In genomic region chr6:30062471-30063178, GRCh38 we compare ENCODE assay signal across 10 cellular contexts. TPM values are rescaled to one million over a fixed set of nuclear protein-coding genes. Genes with fewer than 3 reads are reported as not detected.
A peak's percentile ranks its signal among the peaks of the same experiment; 100 is the strongest.
DNase-seq lines count a peak whose midpoint lies in the region; ATAC-seq, FAIRE-seq and TF ChIP-seq lines count a peak whose summit lies in the region.
"Had no signal": no experiment of that assay in that cellular context is flagged by ENCODE, and none has a peak within 500 bp of the region (broad histone marks: within the 10 kb centered on the region; RNA-seq: fewer than 3 reads in every experiment).

No MANE protein-coding gene starts in this region.

- TF ChIP-seq CTCF in HepG2 (CRISPR knock-in tag; IDR thresholded peaks at IDR 0.05) (no peak), right lobe of liver (IDR thresholded peaks at IDR 0.05) (no peak), keratinocyte (optimal IDR thresholded peaks at IDR 0.05 in 1 of 3, IDR thresholded peaks at IDR 0.05 in 1 of 3, conservative IDR thresholded peaks at IDR 0.05 in 1 of 3; ENCODE audit: extremely low read depth in 1 of 3, insufficient read depth in 2 of 3, low read length in 3 of 3) (no peak), upper lobe of right lung (IDR thresholded peaks at IDR 0.05) (no peak)
- TF ChIP-seq CTCF in activated CD8-positive, alpha-beta T cell treated with anti-CD3 and anti-CD28 coated beads for 36 hours (IDR thresholded peaks at IDR 0.05), result no peak

- H2AFZ ChIP-seq in HepG2 (ENCODE audit: low read length) (no peak overlapping the region), keratinocyte (ENCODE audit: control insufficient read depth, low read length) (no peak overlapping the region)

- no peak for TF ChIP-seq RAD21 in HepG2 (CRISPR knock-in tag; IDR thresholded peaks at IDR 0.05)

- no peaks in the 10 kb centered on the region; a peak in 1 of 5 replicates for H3K36me3 ChIP-seq in HepG2 (replicated peaks in 1 of 2; ENCODE audit: control insufficient read depth in 1 of 2, insufficient read depth in 2 of 2, low read length in 2 of 2)
- peaks cover 0 to 3% (median 0%) of the 10 kb centered on the region in 4 donors for H3K36me3 ChIP-seq in right lobe of liver
- peaks cover 0 to 2% of the 10 kb centered on the region in 2 experiments for H3K36me3 ChIP-seq in keratinocyte (ENCODE audit: control insufficient read depth in 2 of 2, extremely low read depth in 1 of 2, insufficient read depth in 2 of 2, low read length in 2 of 2)
- peaks cover 9% of the 10 kb centered on the region for H3K36me3 ChIP-seq in upper lobe of right lung

- H4K20me1 ChIP-seq in HepG2 (ENCODE audit: insufficient read depth, low read length) (no peaks in the 10 kb centered on the region), keratinocyte (ENCODE audit: control insufficient read depth, extremely low read depth, insufficient read depth, low read length) (no peaks in the 10 kb centered on the region)

- POLR2A ChIA-PET in HepG2 (lab: Yijun Ruan, JAX), result interaction anchor here (0.6 to 2.8 kb wide), 7 partner anchors 9 to 151 kb away, joined by 3 to 35 read pairs (median 8); partner anchors contain the start of gene TRIM26
- POLR2A ChIA-PET in activated CD8-positive, alpha-beta T cell treated with anti-CD3 and anti-CD28 coated beads for 36 hours (lab: Charles Lee), result interaction anchor here (0.6 to 1.7 kb wide), 3 partner anchors 8 to 35 kb away, joined by 3 to 4 read pairs (median 4); no protein-coding TSS in a partner anchor

- H3K9me3 ChIP-seq in HepG2 (ENCODE audit: low read length) (no peaks in the 10 kb centered on the region), right lobe of liver (no peaks in the 10 kb centered on the region), keratinocyte (ENCODE audit: control insufficient read depth, low read depth, low read length) (no peaks in the 10 kb centered on the region), upper lobe of right lung (no peaks in the 10 kb centered on the region)

- H3K9me1 ChIP-seq in keratinocyte (ENCODE audit: control insufficient read depth, extremely low read depth, insufficient read depth, low read length), result no peaks in the 10 kb centered on the region

- ATAC-seq in HepG2 (no peak), right lobe of liver (no peak), upper lobe of right lung (no peak), GM18498 (IDR thresholded peaks at IDR 0.05; ENCODE audit: unreplicated experiment) (no peak)
- no peak for ATAC-seq in activated CD8-positive, alpha-beta T cell treated with anti-CD3 and anti-CD28 coated beads for 36 hours

- H3K27me3 ChIP-seq in HepG2 (ENCODE audit: control insufficient read depth in 1 of 2, insufficient read depth in 2 of 2, low read length in 2 of 2), result peaks cover 0 to 4% of the 10 kb centered on the region in 2 experiments; a peak in 1 of 5 replicates
- H3K27me3 ChIP-seq in right lobe of liver, result no peaks in the 10 kb centered on the region
- no peaks in the 10 kb centered on the region for H3K27me3 ChIP-seq in keratinocyte (ENCODE audit: control insufficient read depth, extremely low read depth, insufficient read depth, low read length)
- no peaks in the 10 kb centered on the region for H3K27me3 ChIP-seq in upper lobe of right lung

- H3K4me3 Mint-ChIP-seq in activated CD8-positive, alpha-beta T cell treated with anti-CD3 and anti-CD28 coated beads for 36 hours, result peak overlapping the region; percentile 92

- intact Hi-C loops in HepG2 (cut with micrococcal nuclease; ENCODE audit: unreplicated experiment) (no loop called here), right lobe of liver (cut with DNase I) (no loop called here), upper lobe of right lung (cut with DNase I) (no loop called here)
- intact Hi-C loops in activated CD8-positive, alpha-beta T cell treated with anti-CD3 and anti-CD28 coated beads for 36 hours (cut with micrococcal nuclease), result no loop called here

- H3K27ac ChIP-seq in HepG2 (ENCODE audit: extremely low read length, insufficient read depth, low read length) (no peak overlapping the region), right lobe of liver (peak overlapping the region in 1 of 3 donors; percentile 81), keratinocyte (ENCODE audit: control insufficient read depth, insufficient read depth, low read length) (peak overlapping the region; percentile 95), upper lobe of right lung (peak overlapping the region; percentile 90)

- peaks cover 3% of the 10 kb centered on the region for H3K9me3 Mint-ChIP-seq in activated CD8-positive, alpha-beta T cell treated with anti-CD3 and anti-CD28 coated beads for 36 hours

- TF ChIP-seq POLR2A in HepG2 (IDR thresholded peaks at IDR 0.05; ENCODE audit: insufficient read depth in 1 of 2, low read depth in 2 of 2, low read length in 2 of 2) (no peak), right lobe of liver (IDR thresholded peaks at IDR 0.05) (no peak)

- FAIRE-seq in HepG2 (lab: Jason Lieb, UNC) (no peak), keratinocyte (lab: Jason Lieb, UNC) (no peak)

- peaks cover 37% of the 10 kb centered on the region for H3K4me1 Mint-ChIP-seq in activated CD8-positive, alpha-beta T cell treated with anti-CD3 and anti-CD28 coated beads for 36 hours (ENCODE audit: low read depth)

- H3K27me3 Mint-ChIP-seq in activated CD8-positive, alpha-beta T cell treated with anti-CD3 and anti-CD28 coated beads for 36 hours, result no peaks in the 10 kb centered on the region

- 90% methylated on average over 7 of the region's 7 CpGs for WGBS in HepG2 (ENCODE audit: low lambda C conversion rate)
- WGBS in right lobe of liver (ENCODE audit: insufficient coverage, low coverage, low lambda C conversion rate, missing lambda C conversion rate), result 87% methylated on average over 5 of the region's 7 CpGs

- H3K9ac ChIP-seq in HepG2 (ENCODE audit: insufficient read depth, low read depth, low read length) (peak overlapping the region; percentile 90; the same call in 1 of the 2 replicates), keratinocyte (ENCODE audit: control insufficient read depth, extremely low read depth, insufficient read depth, low read length) (no peak overlapping the region)

- H3K36me3 Mint-ChIP-seq in activated CD8-positive, alpha-beta T cell treated with anti-CD3 and anti-CD28 coated beads for 36 hours (ENCODE audit: low read depth), result peaks cover 36% of the 10 kb centered on the region

- DNase-seq in HepG2 (ENCODE audit: low spot score) (no peak), right lobe of liver (no peak), keratinocyte (ENCODE audit: low read depth, low spot score) (no peak), upper lobe of right lung (no peak), NCI-H1105 treated with DMSO at 0.1 percent for 48 hours (lab: John Stamatoyannopoulos, UW) (no peak), NCI-H524 treated with DMSO at 0.1 percent for 48 hours (lab: John Stamatoyannopoulos, UW) (no peak)
- DNase-seq in activated CD8-positive, alpha-beta T cell treated with anti-CD3 and anti-CD28 coated beads for 36 hours, result no peak
- DNase-seq: NCI-H2029 treated with DMSO at 0.1 percent for 48 hours had no signal

- BruUV-seq in HepG2 (replicated peaks; lab: Mats Ljungman, UMichigan), result no TSS peak

- dilution Hi-C loops in keratinocyte (cut with MboI; ENCODE audit: extremely low pct_ligation_motif_present, low sequenced_read_pairs), result no loop called here

- in situ Hi-C loops in HepG2 (cut with HindIII; ENCODE audit: extremely low pct_ligation_motif_present, low pct_unique_long_range_greater_than_20kb), result no loop called here

- peak overlapping the region; percentile 99 for H3K27ac Mint-ChIP-seq in activated CD8-positive, alpha-beta T cell treated with anti-CD3 and anti-CD28 coated beads for 36 hours

- CTCF ChIA-PET in HepG2 (lab: Yijun Ruan, JAX; ENCODE audit: low intra/inter-chr PET ratio, low total read pairs), result no interaction called here
- CTCF ChIA-PET in activated CD8-positive, alpha-beta T cell treated with anti-CD3 and anti-CD28 coated beads for 36 hours (lab: Charles Lee), result interaction anchor here (0.8 to 3.7 kb wide), 3 partner anchors 41 to 214 kb away, joined by 3 to 11 read pairs (median 3); no protein-coding TSS in a partner anchor

- H3K4me2 ChIP-seq in HepG2 (ENCODE audit: low read depth, low read length), result peak overlapping the region; percentile 99
- H3K4me2 ChIP-seq in keratinocyte (ENCODE audit: control insufficient read depth, extremely low read depth, insufficient read depth, low read depth, low read length), result peak overlapping the region; percentile 93

- peaks cover 40% of the 10 kb centered on the region for H3K79me2 ChIP-seq in HepG2 (ENCODE audit: insufficient read depth, low read length)
- peaks cover 29% of the 10 kb centered on the region for H3K79me2 ChIP-seq in keratinocyte (ENCODE audit: control insufficient read depth, insufficient read depth, low read length)

- H3K4me1 ChIP-seq in HepG2 (ENCODE audit: insufficient read depth, low read length), result peaks cover 36% of the 10 kb centered on the region
- peaks cover 0 to 14% (median 4%) of the 10 kb centered on the region in 4 donors for H3K4me1 ChIP-seq in right lobe of liver
- H3K4me1 ChIP-seq in keratinocyte (ENCODE audit: control insufficient read depth, extremely low read depth, insufficient read depth, low read length), result peaks cover 19% of the 10 kb centered on the region
- H3K4me1 ChIP-seq in upper lobe of right lung, result peaks cover 26% of the 10 kb centered on the region

- TF ChIP-seq EP300 in HepG2 (IDR thresholded peaks at IDR 0.05; ENCODE audit: low read depth in 2 of 2, low read length in 2 of 2) (no peak), HepG2 (CRISPR knock-in tag; IDR thresholded peaks at IDR 0.05; ENCODE audit: borderline replicate concordance) (no peak)

- H3K4me3 ChIP-seq in HepG2 (replicated peaks in 1 of 3; ENCODE audit: insufficient read depth in 1 of 3, low read depth in 2 of 3, low read length in 3 of 3), result peak overlapping the region; percentile 89 to 99 (median 93)
- H3K4me3 ChIP-seq in right lobe of liver, result peak overlapping the region in 1 of 3 donors; percentile 78
- H3K4me3 ChIP-seq in keratinocyte (ENCODE audit: control insufficient read depth in 2 of 3, extremely low read depth in 1 of 3, insufficient read depth in 2 of 3, low read depth in 1 of 3, low read length in 3 of 3), result peak overlapping the region in 2 of 3 experiments; percentile 100
- H3K4me3 ChIP-seq in upper lobe of right lung, result peak overlapping the region; percentile 78

RNA-seq across cellular contexts. Expression of gene POLR1H, which starts 1.6 kb away (rescaled TPM):
- total RNA-seq in HepG2 (2016; rRNA removed; fragmentation: Illumina TruSeq; extraction: Trizol), result 79.8 and 106 TPM in 2 replicates
- 68.0 and 77.6 TPM in 2 replicates for total RNA-seq in HepG2 (2016; cell fraction: cytosol; rRNA removed; fragmentation: Illumina TruSeq; extraction: Trizol; ENCODE audit: low read depth)
- 78.8 and 117 TPM in 2 replicates for total RNA-seq in HepG2 (2016; cell fraction: insoluble cytoplasmic fraction; rRNA removed; fragmentation: Illumina TruSeq; extraction: Trizol)
- total RNA-seq in HepG2 (2016; cell fraction: membrane; rRNA removed; fragmentation: Illumina TruSeq; extraction: Trizol), result 56.9 and 64.0 TPM in 2 replicates
- total RNA-seq in HepG2 (2016; cell fraction: nucleus; rRNA removed; fragmentation: Illumina TruSeq; extraction: Trizol), result 32.8 and 35.1 TPM in 2 replicates
- 61.4 and 69.7 TPM in 2 replicates for polyA plus RNA-seq in HepG2 (2011; rRNA removed)
- polyA plus RNA-seq in HepG2 (2011; cell fraction: cytosol; rRNA removed), result 74.2 and 80.8 TPM in 2 replicates
- 39.5 and 47.6 TPM in 2 replicates for polyA plus RNA-seq in HepG2 (2011; cell fraction: nucleus; rRNA removed)
- 46.9 and 53.4 TPM in 2 replicates for polyA plus RNA-seq in HepG2 (2012)
- 30.0 and 31.4 TPM in 2 replicates for polyA plus RNA-seq in HepG2 (2016; cell fraction: cytosol; fragmentation: Illumina TruSeq; extraction: Trizol; ENCODE audit: low read depth)
- polyA plus RNA-seq in HepG2 (2016; cell fraction: insoluble cytoplasmic fraction; fragmentation: Illumina TruSeq; extraction: Trizol; ENCODE audit: low read depth), result 88.1 and 103 TPM in 2 replicates
- 35.2 and 36.1 TPM in 2 replicates for polyA plus RNA-seq in HepG2 (2016; cell fraction: membrane; fragmentation: Illumina TruSeq; extraction: Trizol; ENCODE audit: low read depth)
- 48.3 and 49.2 TPM in 2 replicates for polyA plus RNA-seq in HepG2 (2016; cell fraction: nucleus; fragmentation: Illumina TruSeq; extraction: Trizol; ENCODE audit: insufficient read depth, low read depth)
- polyA minus RNA-seq in HepG2 (2011; rRNA and poly(A)+ RNA removed; ENCODE audit: low replicate concordance), result 30.7 and 35.6 TPM in 2 replicates
- 8.5 and 10.8 TPM in 2 replicates for polyA minus RNA-seq in HepG2 (2011; cell fraction: cytosol; rRNA and poly(A)+ RNA removed)
- polyA minus RNA-seq in HepG2 (2011; cell fraction: nucleus; rRNA and poly(A)+ RNA removed), result 10.4 and 12.1 TPM in 2 replicates
- 10 to 100 TPM in 4 of 6 experiments, 1 to 10 TPM in 2; 9.4 to 17.8 (median 11.2) TPM for total RNA-seq in right lobe of liver
- 10 to 100 TPM; 53.0 to 58.1 TPM for total RNA-seq in activated CD8-positive, alpha-beta T cell treated with anti-CD3 and anti-CD28 coated beads for 36 hours
- polyA plus RNA-seq in keratinocyte, result 27.9 to 28.8 TPM (median 28.7 TPM) in 3 replicates
- polyA plus RNA-seq in keratinocyte (2011; ENCODE audit: low read depth), result 13.7 TPM
- polyA plus RNA-seq in keratinocyte (2011; cell fraction: cytosol; rRNA removed), result 20.3 and 21.4 TPM in 2 replicates
- polyA plus RNA-seq in keratinocyte (2011; cell fraction: nucleus; rRNA removed), result 18.0 and 19.3 TPM in 2 replicates
- polyA plus RNA-seq in keratinocyte (2012; ENCODE audit: low replicate concordance), result 28.2 and 36.9 TPM in 2 replicates
- 12.7 to 21.2 TPM (median 15.1 TPM) in 3 replicates for polyA minus RNA-seq in keratinocyte
- 8.4 TPM for polyA minus RNA-seq in keratinocyte (2011; cell fraction: cytosol; rRNA and poly(A)+ RNA removed)
- 2.8 and 3.4 TPM in 2 replicates for polyA minus RNA-seq in keratinocyte (2011; cell fraction: nucleus; rRNA and poly(A)+ RNA removed)
- 20.3 TPM for total RNA-seq in upper lobe of right lung

RNA-seq across cellular contexts. Expression of gene PPP1R11, which starts 4.4 kb away (rescaled TPM):
- total RNA-seq in HepG2 (2016; rRNA removed; fragmentation: Illumina TruSeq; extraction: Trizol) (32.1 and 33.1 TPM in 2 replicates), right lobe of liver (10 to 100 TPM; 22.9 to 37.2 (median 25.7) TPM), upper lobe of right lung (62.6 TPM)
- total RNA-seq in HepG2 (2016; cell fraction: cytosol; rRNA removed; fragmentation: Illumina TruSeq; extraction: Trizol; ENCODE audit: low read depth), result 17.1 and 17.7 TPM in 2 replicates
- 31.5 and 34.5 TPM in 2 replicates for total RNA-seq in HepG2 (2016; cell fraction: insoluble cytoplasmic fraction; rRNA removed; fragmentation: Illumina TruSeq; extraction: Trizol)
- 26.4 and 36.9 TPM in 2 replicates for total RNA-seq in HepG2 (2016; cell fraction: membrane; rRNA removed; fragmentation: Illumina TruSeq; extraction: Trizol)
- 16.0 and 17.4 TPM in 2 replicates for total RNA-seq in HepG2 (2016; cell fraction: nucleus; rRNA removed; fragmentation: Illumina TruSeq; extraction: Trizol)
- polyA plus RNA-seq in HepG2 (2011; rRNA removed) (49.4 and 58.9 TPM in 2 replicates), keratinocyte (51.5 to 58.0 TPM (median 54.9 TPM) in 3 replicates)
- polyA plus RNA-seq in HepG2 (2011; cell fraction: cytosol; rRNA removed), result 33.3 and 45.8 TPM in 2 replicates
- 25.5 and 35.8 TPM in 2 replicates for polyA plus RNA-seq in HepG2 (2011; cell fraction: nucleus; rRNA removed)
- 27.5 and 31.0 TPM in 2 replicates for polyA plus RNA-seq in HepG2 (2012)
- 22.4 and 30.7 TPM in 2 replicates for polyA plus RNA-seq in HepG2 (2016; cell fraction: cytosol; fragmentation: Illumina TruSeq; extraction: Trizol; ENCODE audit: low read depth)
- 64.3 and 67.7 TPM in 2 replicates for polyA plus RNA-seq in HepG2 (2016; cell fraction: insoluble cytoplasmic fraction; fragmentation: Illumina TruSeq; extraction: Trizol; ENCODE audit: low read depth)
- polyA plus RNA-seq in HepG2 (2016; cell fraction: membrane; fragmentation: Illumina TruSeq; extraction: Trizol; ENCODE audit: low read depth), result 43.9 and 50.0 TPM in 2 replicates
- polyA plus RNA-seq in HepG2 (2016; cell fraction: nucleus; fragmentation: Illumina TruSeq; extraction: Trizol; ENCODE audit: insufficient read depth, low read depth), result 36.1 and 39.4 TPM in 2 replicates
- 28.0 and 38.2 TPM in 2 replicates for polyA minus RNA-seq in HepG2 (2011; rRNA and poly(A)+ RNA removed; ENCODE audit: low replicate concordance)
- polyA minus RNA-seq in HepG2 (2011; cell fraction: cytosol; rRNA and poly(A)+ RNA removed), result 11.4 and 11.7 TPM in 2 replicates
- polyA minus RNA-seq in HepG2 (2011; cell fraction: nucleus; rRNA and poly(A)+ RNA removed), result 11.9 and 12.9 TPM in 2 replicates
- 10 to 100 TPM; 33.8 to 34.1 TPM for total RNA-seq in activated CD8-positive, alpha-beta T cell treated with anti-CD3 and anti-CD28 coated beads for 36 hours
- 16.2 TPM for polyA plus RNA-seq in keratinocyte (2011; ENCODE audit: low read depth)
- 49.3 and 77.1 TPM in 2 replicates for polyA plus RNA-seq in keratinocyte (2011; cell fraction: cytosol; rRNA removed)
- polyA plus RNA-seq in keratinocyte (2011; cell fraction: nucleus; rRNA removed), result 30.4 and 30.8 TPM in 2 replicates
- 36.9 and 42.5 TPM in 2 replicates for polyA plus RNA-seq in keratinocyte (2012; ENCODE audit: low replicate concordance)
- polyA minus RNA-seq in keratinocyte, result 30.0 to 39.5 TPM (median 37.5 TPM) in 3 replicates
- 26.7 TPM for polyA minus RNA-seq in keratinocyte (2011; cell fraction: cytosol; rRNA and poly(A)+ RNA removed)
- 4.2 and 9.7 TPM in 2 replicates for polyA minus RNA-seq in keratinocyte (2011; cell fraction: nucleus; rRNA and poly(A)+ RNA removed)

RNA-seq across cellular contexts. Expression of gene RNF39, which starts 12.9 kb away (rescaled TPM):
- total RNA-seq in HepG2 (2016; rRNA removed; fragmentation: Illumina TruSeq; extraction: Trizol), result 0.13 TPM in 2 replicates
- not detected in 2 replicates for total RNA-seq in HepG2 (2016; cell fraction: cytosol; rRNA removed; fragmentation: Illumina TruSeq; extraction: Trizol; ENCODE audit: low read depth)
- total RNA-seq in HepG2 (2016; cell fraction: insoluble cytoplasmic fraction; rRNA removed; fragmentation: Illumina TruSeq; extraction: Trizol), result 0.24 TPM in 1 of 2 replicates, not detected in the other
- 0.07 and 0.09 TPM in 2 replicates for total RNA-seq in HepG2 (2016; cell fraction: membrane; rRNA removed; fragmentation: Illumina TruSeq; extraction: Trizol)
- total RNA-seq in HepG2 (2016; cell fraction: nucleus; rRNA removed; fragmentation: Illumina TruSeq; extraction: Trizol), result not detected in 2 replicates
- polyA plus RNA-seq in HepG2 (2011; rRNA removed), result 1.8 and 2.2 TPM in 2 replicates
- 1.9 and 2.2 TPM in 2 replicates for polyA plus RNA-seq in HepG2 (2011; cell fraction: cytosol; rRNA removed)
- polyA plus RNA-seq in HepG2 (2011; cell fraction: nucleus; rRNA removed), result 0.76 and 1.4 TPM in 2 replicates
- polyA plus RNA-seq in HepG2 (2012), result 3.2 and 3.8 TPM in 2 replicates
- polyA plus RNA-seq in HepG2 (2016; cell fraction: cytosol; fragmentation: Illumina TruSeq; extraction: Trizol; ENCODE audit: low read depth), result not detected in 2 replicates
- polyA plus RNA-seq in HepG2 (2016; cell fraction: insoluble cytoplasmic fraction; fragmentation: Illumina TruSeq; extraction: Trizol; ENCODE audit: low read depth), result 0.37 and 0.41 TPM in 2 replicates
- not detected in 2 replicates for polyA plus RNA-seq in HepG2 (2016; cell fraction: membrane; fragmentation: Illumina TruSeq; extraction: Trizol; ENCODE audit: low read depth)
- polyA plus RNA-seq in HepG2 (2016; cell fraction: nucleus; fragmentation: Illumina TruSeq; extraction: Trizol; ENCODE audit: insufficient read depth, low read depth), result 0.23 and 0.78 TPM in 2 replicates
- 0.26 and 0.84 TPM in 2 replicates for polyA minus RNA-seq in HepG2 (2011; rRNA and poly(A)+ RNA removed; ENCODE audit: low replicate concordance)
- polyA minus RNA-seq in HepG2 (2011; cell fraction: cytosol; rRNA and poly(A)+ RNA removed), result 0.62 and 1.1 TPM in 2 replicates
- polyA minus RNA-seq in HepG2 (2011; cell fraction: nucleus; rRNA and poly(A)+ RNA removed), result 0.37 and 0.39 TPM in 2 replicates
- not detected for total RNA-seq in right lobe of liver
- total RNA-seq in activated CD8-positive, alpha-beta T cell treated with anti-CD3 and anti-CD28 coated beads for 36 hours, result not detected
- polyA plus RNA-seq in keratinocyte, result 2.8 to 4.4 TPM (median 4.2 TPM) in 3 replicates
- polyA plus RNA-seq in keratinocyte (2011; ENCODE audit: low read depth), result 18.5 TPM
- 2.7 and 3.5 TPM in 2 replicates for polyA plus RNA-seq in keratinocyte (2011; cell fraction: cytosol; rRNA removed)
- polyA plus RNA-seq in keratinocyte (2011; cell fraction: nucleus; rRNA removed), result 5.8 and 5.9 TPM in 2 replicates
- 2.6 and 132 TPM in 2 replicates for polyA plus RNA-seq in keratinocyte (2012; ENCODE audit: low replicate concordance)
- 0.93 to 2.5 TPM (median 1.8 TPM) in 3 replicates for polyA minus RNA-seq in keratinocyte
- polyA minus RNA-seq in keratinocyte (2011; cell fraction: cytosol; rRNA and poly(A)+ RNA removed), result 4.2 TPM
- 1.8 and 3.2 TPM in 2 replicates for polyA minus RNA-seq in keratinocyte (2011; cell fraction: nucleus; rRNA and poly(A)+ RNA removed)
- 2.4 TPM for total RNA-seq in upper lobe of right lung
- total RNA-seq: right cardiac atrium had no signal
- polyA plus RNA-seq: right cardiac atrium had no signal

RNA-seq across cellular contexts. Expression of gene TRIM31, which starts 50.3 kb away (rescaled TPM):
- total RNA-seq in HepG2 (2016; rRNA removed; fragmentation: Illumina TruSeq; extraction: Trizol) (0.51 TPM in 1 of 2 replicates, not detected in the other), right lobe of liver (1 to 10 TPM in 1 of 6 experiments, under 1 TPM in 5; 0.32 to 5.1 (median 0.60) TPM), upper lobe of right lung (0.35 TPM)
- total RNA-seq in HepG2 (2016; cell fraction: cytosol; rRNA removed; fragmentation: Illumina TruSeq; extraction: Trizol; ENCODE audit: low read depth), result not detected in 2 replicates
- 0.11 TPM in 1 of 2 replicates, not detected in the other for total RNA-seq in HepG2 (2016; cell fraction: insoluble cytoplasmic fraction; rRNA removed; fragmentation: Illumina TruSeq; extraction: Trizol)
- not detected in 2 replicates for total RNA-seq in HepG2 (2016; cell fraction: membrane; rRNA removed; fragmentation: Illumina TruSeq; extraction: Trizol)
- 0.16 and 0.19 TPM in 2 replicates for total RNA-seq in HepG2 (2016; cell fraction: nucleus; rRNA removed; fragmentation: Illumina TruSeq; extraction: Trizol)
- polyA plus RNA-seq in HepG2 (2011; rRNA removed) (0.13 and 0.33 TPM in 2 replicates), keratinocyte (0.06 TPM in 1 of 3 replicates, not detected in the others)
- 0.07 and 0.09 TPM in 2 replicates for polyA plus RNA-seq in HepG2 (2011; cell fraction: cytosol; rRNA removed)
- 0.76 and 0.97 TPM in 2 replicates for polyA plus RNA-seq in HepG2 (2011; cell fraction: nucleus; rRNA removed)
- 3.9 and 7.8 TPM in 2 replicates for polyA plus RNA-seq in HepG2 (2012)
- polyA plus RNA-seq in HepG2 (2016; cell fraction: cytosol; fragmentation: Illumina TruSeq; extraction: Trizol; ENCODE audit: low read depth), result 0.08 and 0.22 TPM in 2 replicates
- polyA plus RNA-seq in HepG2 (2016; cell fraction: insoluble cytoplasmic fraction; fragmentation: Illumina TruSeq; extraction: Trizol; ENCODE audit: low read depth), result not detected in 2 replicates
- not detected in 2 replicates for polyA plus RNA-seq in HepG2 (2016; cell fraction: membrane; fragmentation: Illumina TruSeq; extraction: Trizol; ENCODE audit: low read depth)
- polyA plus RNA-seq in HepG2 (2016; cell fraction: nucleus; fragmentation: Illumina TruSeq; extraction: Trizol; ENCODE audit: insufficient read depth, low read depth), result 0.30 TPM in 1 of 2 replicates, not detected in the other
- polyA minus RNA-seq in HepG2 (2011; rRNA and poly(A)+ RNA removed; ENCODE audit: low replicate concordance), result 0.09 and 0.16 TPM in 2 replicates
- polyA minus RNA-seq in HepG2 (2011; cell fraction: cytosol; rRNA and poly(A)+ RNA removed), result not detected in 2 replicates
- polyA minus RNA-seq in HepG2 (2011; cell fraction: nucleus; rRNA and poly(A)+ RNA removed), result 1.3 and 3.5 TPM in 2 replicates
- total RNA-seq in activated CD8-positive, alpha-beta T cell treated with anti-CD3 and anti-CD28 coated beads for 36 hours, result not detected
- polyA plus RNA-seq in keratinocyte (2011; ENCODE audit: low read depth), result not detected
- polyA plus RNA-seq in keratinocyte (2011; cell fraction: cytosol; rRNA removed), result 0.05 TPM in 2 replicates
- polyA plus RNA-seq in keratinocyte (2011; cell fraction: nucleus; rRNA removed), result 0.08 TPM in 1 of 2 replicates, not detected in the other
- 0.18 and 2.5 TPM in 2 replicates for polyA plus RNA-seq in keratinocyte (2012; ENCODE audit: low replicate concordance)
- polyA minus RNA-seq in keratinocyte, result not detected in 3 replicates
- polyA minus RNA-seq in keratinocyte (2011; cell fraction: cytosol; rRNA and poly(A)+ RNA removed), result not detected
- polyA minus RNA-seq in keratinocyte (2011; cell fraction: nucleus; rRNA and poly(A)+ RNA removed), result not detected in 2 replicates
- total RNA-seq: right cardiac atrium had no signal
- polyA plus RNA-seq: right cardiac atrium had no signal
